In genomic region chr22:23639661-23640060, GRCh38 we compare ENCODE assay signal across 21 cellular contexts. TPM values are rescaled to one million over a fixed set of nuclear protein-coding genes. Genes with fewer than 3 reads are reported as not detected.
A peak's percentile ranks its signal among the peaks of the same experiment; 100 is the strongest.
DNase-seq lines count a peak whose midpoint lies in the region; ATAC-seq and TF ChIP-seq lines count a peak whose summit lies in the region.
"Had no signal": no experiment of that assay in that cellular context is flagged by ENCODE, and none has a peak within 500 bp of the region (broad histone marks: within the 10 kb centered on the region; RNA-seq: fewer than 3 reads in every experiment).

No MANE protein-coding gene starts in this region.

- DNase-seq in left ventricle myocardium superior (no peak), left cardiac atrium (no peak), posterior vena cava (ENCODE audit: low spot score) (peak; percentile 68), SHP77 treated with DMSO at 0.1 percent for 48 hours (lab: John Stamatoyannopoulos, UW) (no peak), osteocyte (ENCODE audit: extremely low spot score, unreplicated experiment) (no peak)
- DNase-seq: 8988T; C1 segment of cervical spinal cord; CD8-positive, alpha-beta T cell; GM23248; H9; KBM-7; MM.1S; NCI-H1048; NCI-H1417 treated with DMSO at 0.1 percent for 48 hours; NCI-H187; NCI-H446 treated with DMSO at 0.1 percent for 48 hours; NCI-H526 treated with DMSO at 0.1 percent for 48 hours had no signal

- H3K27me3 Mint-ChIP-seq in osteocyte (ENCODE audit: unreplicated experiment) = no peaks in the 10 kb centered on the region

- no peaks in the 10 kb centered on the region for H3K4me1 Mint-ChIP-seq in osteocyte (ENCODE audit: unreplicated experiment)
- H3K4me1 Mint-ChIP-seq: H9 had no signal

- H3K36me3 Mint-ChIP-seq in osteocyte (ENCODE audit: unreplicated experiment) = peaks cover 9% of the 10 kb centered on the region

- H3K4me3 Mint-ChIP-seq in osteocyte (ENCODE audit: unreplicated experiment) = no peak overlapping the region
- H3K4me3 Mint-ChIP-seq: CD8-positive, alpha-beta T cell; H9 had no signal

- ATAC-seq in left ventricle myocardium superior (peak; percentile 14), left cardiac atrium (no peak), esophagus mucosa (peak; percentile 20), HG03521 (IDR thresholded peaks at IDR 0.05; ENCODE audit: unreplicated experiment) (no peak)
- ATAC-seq: CD8-positive, alpha-beta T cell had no signal

- H3K9me3 Mint-ChIP-seq in osteocyte (ENCODE audit: unreplicated experiment) = no peaks in the 10 kb centered on the region
- H3K9me3 Mint-ChIP-seq: CD8-positive, alpha-beta T cell; H9 had no signal

- intact Hi-C loops in left ventricle myocardium superior (cut with micrococcal nuclease) (no loop called here), left cardiac atrium (cut with DNase I) (no loop called here), posterior vena cava (cut with DNase I) (no loop called here)

- no peak overlapping the region for H3K27ac Mint-ChIP-seq in osteocyte (ENCODE audit: unreplicated experiment)
- H3K27ac Mint-ChIP-seq: CD8-positive, alpha-beta T cell; H9 had no signal

- TF ChIP-seq CTCF in osteocyte (IDR thresholded peaks at IDR 0.05) = no peak

RNA-seq across cellular contexts. Expression of gene DRICH1, which starts 7.5 kb away (rescaled TPM):
- total RNA-seq in left ventricle myocardium superior (not detected), left cardiac atrium (not detected), esophagus mucosa (0.32 TPM), posterior vena cava (under 1 TPM; 0.19 to 0.42 TPM), osteocyte (0.43 TPM in 1 of 2 replicates, not detected in the other)
- total RNA-seq: G401, GM23248, H9, Right ventricle myocardium inferior had no signal

RNA-seq across cellular contexts. Expression of gene RGL4, which starts 51.2 kb away (rescaled TPM):
- total RNA-seq in left ventricle myocardium superior (not detected), left cardiac atrium (under 1 TPM in 1 of 2 donors, not detected in 1; 0.44 TPM), esophagus mucosa (not detected), posterior vena cava (1 to 10 TPM in 1 of 2 donors, under 1 TPM in 1; 0.24 to 1.7 TPM), osteocyte (not detected in 2 replicates)
- total RNA-seq: G401, GM23248, H9, Right ventricle myocardium inferior had no signal

RNA-seq across cellular contexts. Expression of gene IGLL1, which starts 59.6 kb away (rescaled TPM):
- total RNA-seq in left ventricle myocardium superior (not detected), left cardiac atrium (not detected), esophagus mucosa (not detected), posterior vena cava (not detected), osteocyte (not detected in 2 replicates)
- total RNA-seq: CD8-positive, alpha-beta T cell; G401; GM23248; H9; Right ventricle myocardium inferior had no signal

Comparison
In these comparisons a context has a peak if more than half of its experiments do, and no peak if none do; other contexts are left out.
1. ATAC-seq: peak in left ventricle myocardium superior (single experiment) and esophagus mucosa (single experiment); none in left cardiac atrium (0 of 2) and HG03521 (single experiment).